ENCODE assay signal across 9 cellular contexts in genomic region chr12:12806784-12807516, GRCh38. TPM values are rescaled to one million over a fixed set of nuclear protein-coding genes. Genes with fewer than 3 reads are reported as not detected.
A peak's percentile ranks its signal among the peaks of the same experiment; 100 is the strongest.
DNase-seq lines count a peak whose midpoint lies in the region; ATAC-seq lines count a peak whose summit lies in the region.
"Had no signal": no experiment of that assay in that cellular context is flagged by ENCODE, and none has a peak within 500 bp of the region (broad histone marks: within the 10 kb centered on the region; RNA-seq: fewer than 3 reads in every experiment).

No MANE protein-coding gene starts in this region.

- H3K27ac ChIP-seq in layer of hippocampus (ENCODE audit: low read depth, low read length) (peak overlapping the region; percentile 58), temporal lobe (ENCODE audit: low read depth, low read length) (peak overlapping the region; percentile 55)

- no peak for DNase-seq in activated CD8-positive, alpha-beta memory T cell treated with anti-CD3 and anti-CD28 coated beads, Interleukin-2, amount 10 ng/mL, durations not matched to agents 7 days and 5 days
- no peak for DNase-seq in activated CD8-positive, alpha-beta memory T cell treated with anti-CD3 and anti-CD28 coated beads, Interleukin-2, amount 50 U/mL, for 48 hours
- DNase-seq in NCI-H774 (lab: John Stamatoyannopoulos, UW) (no peak), NCI-H226 (no peak)
- DNase-seq: NCI-H2227 treated with DMSO at 0.1 percent for 48 hours had no signal

- CTCF ChIA-PET in activated CD8-positive, alpha-beta memory T cell treated with anti-CD3 and anti-CD28 coated beads, Interleukin-2, amount 10 ng/mL, durations not matched to agents 7 days and 5 days (lab: Charles Lee), result interaction anchor here (1.4 to 1.5 kb wide), 2 partner anchors 13 to 18 kb away, joined by 4 to 5 read pairs; no protein-coding TSS in a partner anchor

- no peaks in the 10 kb centered on the region for H3K9me3 Mint-ChIP-seq in activated CD8-positive, alpha-beta memory T cell treated with anti-CD3 and anti-CD28 coated beads, Interleukin-2, amount 10 ng/mL, durations not matched to agents 7 days and 5 days (ENCODE audit: low read depth)
- H3K9me3 Mint-ChIP-seq in activated T-helper 17 cell treated with anti-CD3 and anti-CD28 coated beads, Interleukin-2, amount 50 U/mL, for 72 hours, result no peaks in the 10 kb centered on the region

- no peaks in the 10 kb centered on the region for H3K27me3 ChIP-seq in layer of hippocampus (ENCODE audit: control insufficient read depth, insufficient read depth, low read length)

- H3K27me3 Mint-ChIP-seq in activated CD8-positive, alpha-beta memory T cell treated with anti-CD3 and anti-CD28 coated beads, Interleukin-2, amount 10 ng/mL, durations not matched to agents 7 days and 5 days, result no peaks in the 10 kb centered on the region
- H3K27me3 Mint-ChIP-seq in activated T-helper 17 cell treated with anti-CD3 and anti-CD28 coated beads, Interleukin-2, amount 50 U/mL, for 72 hours, result no peaks in the 10 kb centered on the region

- H3K4me1 Mint-ChIP-seq in activated CD8-positive, alpha-beta memory T cell treated with anti-CD3 and anti-CD28 coated beads, Interleukin-2, amount 10 ng/mL, durations not matched to agents 7 days and 5 days, result peaks cover 74% of the 10 kb centered on the region
- H3K4me1 Mint-ChIP-seq in activated T-helper 17 cell treated with anti-CD3 and anti-CD28 coated beads, Interleukin-2, amount 50 U/mL, for 72 hours, result peaks cover 49% of the 10 kb centered on the region

- H3K36me3 Mint-ChIP-seq in activated CD8-positive, alpha-beta memory T cell treated with anti-CD3 and anti-CD28 coated beads, Interleukin-2, amount 10 ng/mL, durations not matched to agents 7 days and 5 days, result no peaks in the 10 kb centered on the region
- no peaks in the 10 kb centered on the region for H3K36me3 Mint-ChIP-seq in activated T-helper 17 cell treated with anti-CD3 and anti-CD28 coated beads, Interleukin-2, amount 50 U/mL, for 72 hours (ENCODE audit: low read depth)

- ATAC-seq in activated CD8-positive, alpha-beta memory T cell treated with anti-CD3 and anti-CD28 coated beads, Interleukin-2, amount 10 ng/mL, durations not matched to agents 7 days and 5 days, result no peak
- ATAC-seq in activated T-helper 17 cell treated with anti-CD3 and anti-CD28 coated beads, Interleukin-2, amount 50 U/mL, for 72 hours (replicated peaks), result no peak
- no peak for ATAC-seq in GM18909 (IDR thresholded peaks at IDR 0.05; ENCODE audit: poor library complexity, unreplicated experiment)

- H3K27ac Mint-ChIP-seq in activated CD8-positive, alpha-beta memory T cell treated with anti-CD3 and anti-CD28 coated beads, Interleukin-2, amount 10 ng/mL, durations not matched to agents 7 days and 5 days, result peak overlapping the region; percentile 94
- H3K27ac Mint-ChIP-seq in activated T-helper 17 cell treated with anti-CD3 and anti-CD28 coated beads, Interleukin-2, amount 50 U/mL, for 72 hours, result peak overlapping the region; percentile 92

- no peak overlapping the region for H3K4me3 Mint-ChIP-seq in activated CD8-positive, alpha-beta memory T cell treated with anti-CD3 and anti-CD28 coated beads, Interleukin-2, amount 10 ng/mL, durations not matched to agents 7 days and 5 days
- peak overlapping the region; percentile 77 for H3K4me3 Mint-ChIP-seq in activated T-helper 17 cell treated with anti-CD3 and anti-CD28 coated beads, Interleukin-2, amount 50 U/mL, for 72 hours

RNA-seq across cellular contexts. Expression of gene DDX47, which starts 6.2 kb away (rescaled TPM):
- total RNA-seq in activated CD8-positive, alpha-beta memory T cell treated with anti-CD3 and anti-CD28 coated beads, Interleukin-2, amount 10 ng/mL, durations not matched to agents 7 days and 5 days, result 10 to 100 TPM; 56.0 to 68.0 TPM
- total RNA-seq in activated T-helper 17 cell treated with anti-CD3 and anti-CD28 coated beads, Interleukin-2, amount 50 U/mL, for 72 hours, result 10 to 100 TPM; 90.0 to 90.4 TPM
- 44.3 TPM for total RNA-seq in temporal lobe

RNA-seq across cellular contexts. Expression of gene APOLD1, which starts 21.5 kb away (rescaled TPM):
- 10 to 100 TPM in 1 of 2 experiments, 1 to 10 TPM in 1; 7.2 to 13.5 TPM for total RNA-seq in activated CD8-positive, alpha-beta memory T cell treated with anti-CD3 and anti-CD28 coated beads, Interleukin-2, amount 10 ng/mL, durations not matched to agents 7 days and 5 days
- 10 to 100 TPM in 1 of 2 donors, 1 to 10 TPM in 1; 8.7 to 42.2 TPM for total RNA-seq in activated T-helper 17 cell treated with anti-CD3 and anti-CD28 coated beads, Interleukin-2, amount 50 U/mL, for 72 hours
- 31.2 TPM for total RNA-seq in temporal lobe
